In genomic region chr2:187051350-187051749, GRCh38 we compare ENCODE assay signal across 13 cellular contexts.
DNase-seq lines count a peak whose midpoint lies in the region; ATAC-seq and TF ChIP-seq lines count a peak whose summit lies in the region.
"Had no signal": no experiment of that assay in that cellular context is flagged by ENCODE, and none has a peak within 500 bp of the region (broad histone marks: within the 10 kb centered on the region; RNA-seq: fewer than 3 reads in every experiment).

No MANE protein-coding gene starts in this region.

- ATAC-seq in GM18517 (IDR thresholded peaks at IDR 0.05; ENCODE audit: unreplicated experiment) (peak; percentile 96), GM21381 (IDR thresholded peaks at IDR 0.05; ENCODE audit: unreplicated experiment) (peak; percentile 86), HG02885 (IDR thresholded peaks at IDR 0.05; ENCODE audit: poor library complexity, unreplicated experiment) (peak; percentile 88), HG03460 (IDR thresholded peaks at IDR 0.05; ENCODE audit: unreplicated experiment) (peak; percentile 92)
- ATAC-seq in stimulated activated naive CD8-positive, alpha-beta T cell treated with anti-CD3 and anti-CD28 coated beads, Interleukin-15, Interleukin-2, amounts not matched to agents 100 U/mL and 50 U/mL, for 24 hours = no peak
- ATAC-seq: left lung had no signal

- no peak for TF ChIP-seq POLR2A in erythroblast (IDR thresholded peaks at IDR 0.05; ENCODE audit: low read length)

- DNase-seq in NCI-H146 treated with DMSO at 0.1 percent for 48 hours (lab: John Stamatoyannopoulos, UW; ENCODE audit: unreplicated experiment) = no peak
- DNase-seq in activated CD8-positive, alpha-beta memory T cell treated with anti-CD3 and anti-CD28 coated beads, Interleukin-2, amount 50 U/mL, for 4 hours = no peak
- DNase-seq in erythroblast (lab: John Stamatoyannopoulos, UW) = no peak
- no peak for DNase-seq in stimulated activated naive CD8-positive, alpha-beta T cell treated with anti-CD3 and anti-CD28 coated beads, Interleukin-15, Interleukin-2, amounts not matched to agents 100 U/mL and 50 U/mL, for 24 hours
- DNase-seq: activated B cell treated with CpG ODN at 0.5 μM for 24 hours; activated T-cell treated with anti-CD3 and anti-CD28 coated beads, Interleukin-2, amount 50 U/mL, for 48 hours; effector memory CD4-positive, alpha-beta T cell; left lung; NCI-H82 had no signal
